In genomic region chr9:111599092-111599947, GRCh38 we compare ENCODE assay signal across 2 cellular contexts.
TF ChIP-seq lines count a peak whose summit lies in the region.

PTGR1 (minus strand) TSS chr9:111599647; CDS start chr9:111597422, 2,225 bp downstream.

TF ChIP-seq in WTC11, 78 proteins besides CTCF, POLR2A, EP300 and RAD21 (continued from another document):
- TF ChIP-seq AFF4 (CRISPR knock-in tag; IDR thresholded peaks at IDR 0.05; ENCODE audit: borderline replicate concordance): 0 out of 2 replicates have a peak, but pooled peaks have one; percentile 49
- TF ChIP-seq NR2C2 (CRISPR knock-in tag; IDR thresholded peaks at IDR 0.05): no peak

TF ChIP-seq in H1, 55 proteins besides CTCF, POLR2A, EP300 and RAD21 (continued from another document):
- TF ChIP-seq CEBPB (IDR thresholded peaks at IDR 0.05; ENCODE audit: low read depth, low read length) (no peak), KDM4A (IDR thresholded peaks at IDR 0.05; ENCODE audit: low read depth, low read length, severe bottlenecking) (peak; percentile 72), RNF2 (IDR thresholded peaks at IDR 0.05; ENCODE audit: borderline replicate concordance, low read depth, low read length, missing control alignments, poor library complexity, severe bottlenecking) (no peak), E2F6 (IDR thresholded peaks at IDR 0.05) (no peak; the same call in 1 of the 2 replicates), TAF1 (IDR thresholded peaks at IDR 0.05; ENCODE audit: low read depth, low read length) (0 out of 2 replicates have a peak, but pooled peaks have one; percentile 24), SIRT6 (IDR thresholded peaks at IDR 0.05; ENCODE audit: low read length) (no peak), SUZ12 (IDR thresholded peaks at IDR 0.05; ENCODE audit: low read length) (0 out of 2 replicates have a peak, but pooled peaks have one; percentile 18), NRF1 (IDR thresholded peaks at IDR 0.05; ENCODE audit: low read depth, low read length) (no peak), MAX (IDR thresholded peaks at IDR 0.05) (peak; percentile 48; the same call in 1 of the 2 replicates), SIN3A (conservative IDR thresholded peaks at IDR 0.05 in 1 of 2, IDR thresholded peaks at IDR 0.05 in 1 of 2; ENCODE audit: low read depth in 1 of 2, low read length in 2 of 2) (peak in 1 of 2 experiments; percentile 47; a peak in 2 of 4 replicates)
